ENCODE assay signal across 8 cellular contexts in genomic region chr7:129635300-129636029, GRCh38. TPM values are rescaled to one million over a fixed set of nuclear protein-coding genes. Genes with fewer than 3 reads are reported as not detected.
DNase-seq lines count a peak whose midpoint lies in the region; ATAC-seq and TF ChIP-seq lines count a peak whose summit lies in the region.

No MANE protein-coding gene starts in this region.

- TF ChIP-seq CTCF in endothelial cell (IDR thresholded peaks at IDR 0.05; ENCODE audit: unreplicated experiment) (peak; percentile 54), stomach (IDR thresholded peaks at IDR 0.05) (peak in 4 of 7 experiments; percentile 53 to 57 (median 54))

- H3K4me1 Mint-ChIP-seq in activated CD8-positive, alpha-beta memory T cell treated with anti-CD3 and anti-CD28 coated beads, Interleukin-2, amount 10 ng/mL, durations not matched to agents 7 days and 5 days = peaks cover 22% of the 10 kb centered on the region
- H3K4me1 Mint-ChIP-seq in endothelial cell (ENCODE audit: unreplicated experiment) = peaks cover 5% of the 10 kb centered on the region

- ATAC-seq in GM18909 (IDR thresholded peaks at IDR 0.05; ENCODE audit: poor library complexity, unreplicated experiment) = peak; percentile 73
- peak; percentile 96 for ATAC-seq in activated CD8-positive, alpha-beta memory T cell treated with anti-CD3 and anti-CD28 coated beads, Interleukin-2, amount 10 ng/mL, durations not matched to agents 7 days and 5 days

- 13 to 20% (median 15%) methylated on average over 6 of the region's 6 CpGs for WGBS in stomach, 5 donors

- H3K4me3 ChIP-seq in stomach = no peak overlapping the region

- no peaks in the 10 kb centered on the region for H3K9me3 ChIP-seq in stomach

- H3K27ac ChIP-seq in stomach = no peak overlapping the region

- H3K27me3 Mint-ChIP-seq in activated CD8-positive, alpha-beta memory T cell treated with anti-CD3 and anti-CD28 coated beads, Interleukin-2, amount 10 ng/mL, durations not matched to agents 7 days and 5 days = no peaks in the 10 kb centered on the region
- H3K27me3 Mint-ChIP-seq in endothelial cell (ENCODE audit: unreplicated experiment) = no peaks in the 10 kb centered on the region

- CTCF ChIA-PET in activated CD8-positive, alpha-beta memory T cell treated with anti-CD3 and anti-CD28 coated beads, Interleukin-2, amount 10 ng/mL, durations not matched to agents 7 days and 5 days (lab: Charles Lee) = interaction anchor here (0.7 to 2.4 kb wide), 13 partner anchors 8 to 291 kb away, joined by 3 to 9 read pairs (median 4); no protein-coding TSS in a partner anchor

- H3K36me3 Mint-ChIP-seq in activated CD8-positive, alpha-beta memory T cell treated with anti-CD3 and anti-CD28 coated beads, Interleukin-2, amount 10 ng/mL, durations not matched to agents 7 days and 5 days = no peaks in the 10 kb centered on the region
- H3K36me3 Mint-ChIP-seq in endothelial cell (ENCODE audit: low read depth, unreplicated experiment) = no peaks in the 10 kb centered on the region

- H3K36me3 ChIP-seq in stomach = no peaks in the 10 kb centered on the region

- TF ChIP-seq EP300 in stomach (IDR thresholded peaks at IDR 0.05) = no peak

- no peaks in the 10 kb centered on the region for H3K27me3 ChIP-seq in stomach

- no peak for TF ChIP-seq POLR2A in stomach (IDR thresholded peaks at IDR 0.05)

- no peak overlapping the region for H3K27ac Mint-ChIP-seq in activated CD8-positive, alpha-beta memory T cell treated with anti-CD3 and anti-CD28 coated beads, Interleukin-2, amount 10 ng/mL, durations not matched to agents 7 days and 5 days
- H3K27ac Mint-ChIP-seq in endothelial cell (ENCODE audit: unreplicated experiment) = no peak overlapping the region

- no peaks in the 10 kb centered on the region for H3K9me3 Mint-ChIP-seq in activated CD8-positive, alpha-beta memory T cell treated with anti-CD3 and anti-CD28 coated beads, Interleukin-2, amount 10 ng/mL, durations not matched to agents 7 days and 5 days (ENCODE audit: low read depth)
- no peaks in the 10 kb centered on the region for H3K9me3 Mint-ChIP-seq in endothelial cell (ENCODE audit: unreplicated experiment)

- intact Hi-C loops in stomach (cut with DNase I; ENCODE audit: low total_unique reads) = no loop called here

- no peak overlapping the region for H3K4me3 Mint-ChIP-seq in activated CD8-positive, alpha-beta memory T cell treated with anti-CD3 and anti-CD28 coated beads, Interleukin-2, amount 10 ng/mL, durations not matched to agents 7 days and 5 days
- H3K4me3 Mint-ChIP-seq in endothelial cell (ENCODE audit: unreplicated experiment) = no peak overlapping the region

- DNase-seq in AML-193 (lab: John Stamatoyannopoulos, UW) (peak; percentile 75 to 78), HK-2 (ENCODE audit: unreplicated experiment) (peak; percentile 43), NOMO-1 treated with dmso at 0.1 percent for 144 hours (lab: John Stamatoyannopoulos, UW; ENCODE audit: unreplicated experiment) (peak; percentile 39), endothelial cell (ENCODE audit: low spot score) (peak; percentile 68), myocyte (ENCODE audit: low read depth) (peak; percentile 85), stomach (peak; percentile 61)
- DNase-seq in activated CD8-positive, alpha-beta memory T cell treated with anti-CD3 and anti-CD28 coated beads, Interleukin-2, amount 10 ng/mL, durations not matched to agents 7 days and 5 days = peak; percentile 79

- H3K4me1 ChIP-seq in stomach = peaks cover 0 to 22% (median 10%) of the 10 kb centered on the region in 4 donors

RNA-seq across cellular contexts. Expression of gene NRF1, which starts 23.9 kb away (rescaled TPM):
- 10 to 100 TPM; 26.4 to 29.5 TPM for total RNA-seq in activated CD8-positive, alpha-beta memory T cell treated with anti-CD3 and anti-CD28 coated beads, Interleukin-2, amount 10 ng/mL, durations not matched to agents 7 days and 5 days
- total RNA-seq in endothelial cell (ENCODE audit: unreplicated experiment) (18.1 TPM), myocyte (14.2 and 15.1 TPM in 2 replicates), stomach (10 to 100 TPM in 4 of 5 donors, 1 to 10 TPM in 1; 3.2 to 58.3 (median 18.9) TPM)
- polyA plus RNA-seq in myocyte (2012) = 16.3 TPM
- 1 to 10 TPM; 4.6 to 8.1 (median 5.0) TPM for polyA plus RNA-seq in stomach
